ENCODE assay signal across 1 cellular context in genomic region chrX:154370300-154370881, GRCh38.
TF ChIP-seq lines count a peak whose summit lies in the region.

No MANE protein-coding gene starts in this region.

TF ChIP-seq in HCT116, 20 proteins besides CTCF, POLR2A, EP300 and RAD21:
- TF ChIP-seq, protein P1, sequence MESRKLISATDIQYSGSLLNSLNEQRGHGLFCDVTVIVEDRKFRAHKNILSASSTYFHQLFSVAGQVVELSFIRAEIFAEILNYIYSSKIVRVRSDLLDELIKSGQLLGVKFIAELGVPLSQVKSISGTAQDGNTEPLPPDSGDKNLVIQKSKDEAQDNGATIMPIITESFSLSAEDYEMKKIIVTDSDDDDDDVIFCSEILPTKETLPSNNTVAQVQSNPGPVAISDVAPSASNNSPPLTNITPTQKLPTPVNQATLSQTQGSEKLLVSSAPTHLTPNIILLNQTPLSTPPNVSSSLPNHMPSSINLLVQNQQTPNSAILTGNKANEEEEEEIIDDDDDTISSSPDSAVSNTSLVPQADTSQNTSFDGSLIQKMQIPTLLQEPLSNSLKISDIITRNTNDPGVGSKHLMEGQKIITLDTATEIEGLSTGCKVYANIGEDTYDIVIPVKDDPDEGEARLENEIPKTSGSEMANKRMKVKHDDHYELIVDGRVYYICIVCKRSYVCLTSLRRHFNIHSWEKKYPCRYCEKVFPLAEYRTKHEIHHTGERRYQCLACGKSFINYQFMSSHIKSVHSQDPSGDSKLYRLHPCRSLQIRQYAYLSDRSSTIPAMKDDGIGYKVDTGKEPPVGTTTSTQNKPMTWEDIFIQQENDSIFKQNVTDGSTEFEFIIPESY (IDR thresholded peaks at IDR 0.05; ENCODE audit: extremely low read depth, insufficient replicate concordance, low read length): no peak
- no peak for TF ChIP-seq FOSL1 (IDR thresholded peaks at IDR 0.05; ENCODE audit: low read depth)
- peak; percentile 36; the same call in 1 of the 2 replicates for TF ChIP-seq ZFX (IDR thresholded peaks at IDR 0.05)
- TF ChIP-seq SRF (IDR thresholded peaks at IDR 0.05; ENCODE audit: low read depth): no peak
- TF ChIP-seq CEBPB (IDR thresholded peaks at IDR 0.05; ENCODE audit: low read depth): no peak
- TF ChIP-seq ATF3 (IDR thresholded peaks at IDR 0.05): no peak
